Comparison of ENCODE assay signal across 8 cellular contexts in the genomic region with DNA sequence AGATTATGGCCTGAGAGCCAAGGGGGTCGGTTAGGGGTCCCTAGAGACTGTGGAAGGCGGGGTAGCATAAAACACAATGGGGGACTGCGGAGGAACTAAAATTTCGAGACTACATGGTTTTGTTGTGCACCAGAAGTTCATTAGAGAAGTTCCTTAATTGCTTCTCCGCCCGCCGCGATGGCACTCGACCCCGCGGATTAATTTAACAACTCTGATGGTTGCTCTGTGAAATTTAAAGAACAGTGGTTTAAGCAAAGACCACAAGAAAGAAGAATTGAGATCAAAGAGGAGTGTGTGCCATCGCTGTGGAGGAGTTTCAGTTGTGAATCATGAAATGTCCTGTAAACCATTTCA. TPM values are rescaled to one million over a fixed set of nuclear protein-coding genes. Genes with fewer than 3 reads are reported as not detected.
DNase-seq lines count a peak whose midpoint lies in the region; ATAC-seq and TF ChIP-seq lines count a peak whose summit lies in the region.

No MANE protein-coding gene starts in this region.

- CTCF ChIA-PET in activated CD4-positive, alpha-beta memory T cell treated with anti-CD3 and anti-CD28 coated beads, Interleukin-2, amount 10 ng/mL, durations not matched to agents 7 days and 5 days (lab: Charles Lee), result interaction anchor here (0.7 to 10.3 kb wide), 15 partner anchors 13 to 296 kb away, joined by 3 to 105 read pairs (median 5); no protein-coding TSS in a partner anchor

- H3K4me3 ChIP-seq in AG09309 (ENCODE audit: control insufficient read depth, low read depth, low read length), result peak overlapping the region; percentile 29

- no peak overlapping the region for H3K27ac Mint-ChIP-seq in HFFc6
- peak overlapping the region; percentile 73 for H3K27ac Mint-ChIP-seq in activated CD4-positive, alpha-beta memory T cell treated with anti-CD3 and anti-CD28 coated beads, Interleukin-2, amount 10 ng/mL, durations not matched to agents 7 days and 5 days
- peak overlapping the region; percentile 78 to 99 (median 98) for H3K27ac Mint-ChIP-seq in naive B cell

- ATAC-seq in naive B cell (ENCODE audit: low read depth in 2 of 2), result no peak

- DNase-seq in AG09309 (ENCODE audit: low read depth) (no peak), HFFc6 (no peak), naive B cell (no peak), NCI-H2107 treated with DMSO at 0.1 percent for 48 hours (lab: John Stamatoyannopoulos, UW; ENCODE audit: unreplicated experiment) (no peak), mesenteric fat pad (ENCODE audit: low spot score) (no peak), NCI-H2029 (lab: John Stamatoyannopoulos, UW) (no peak), DMS114 treated with DMSO at 0.1 percent for 48 hours (lab: John Stamatoyannopoulos, UW; ENCODE audit: unreplicated experiment) (no peak)
- no peak for DNase-seq in activated CD4-positive, alpha-beta memory T cell treated with anti-CD3 and anti-CD28 coated beads, Interleukin-2, amount 10 ng/mL, durations not matched to agents 7 days and 5 days

- H3K4me3 Mint-ChIP-seq in HFFc6 (no peak overlapping the region), naive B cell (peak overlapping the region; percentile 79 to 94 (median 90))
- H3K4me3 Mint-ChIP-seq in activated CD4-positive, alpha-beta memory T cell treated with anti-CD3 and anti-CD28 coated beads, Interleukin-2, amount 10 ng/mL, durations not matched to agents 7 days and 5 days, result peak overlapping the region; percentile 72

- POLR2A ChIA-PET in activated CD4-positive, alpha-beta memory T cell treated with anti-CD3 and anti-CD28 coated beads, Interleukin-2, amount 10 ng/mL, durations not matched to agents 7 days and 5 days (lab: Charles Lee), result interaction anchor here (0.7 to 10.1 kb wide), 14 partner anchors 8 to 303 kb away, joined by 3 to 308 read pairs (median 28); a partner anchor contains a TSS

- H3K36me3 Mint-ChIP-seq in HFFc6 (ENCODE audit: low read depth) (no peaks in the 10 kb centered on the region), naive B cell (peaks cover under 1 to 7% of the 10 kb centered on the region in 2 donors)
- H3K36me3 Mint-ChIP-seq in activated CD4-positive, alpha-beta memory T cell treated with anti-CD3 and anti-CD28 coated beads, Interleukin-2, amount 10 ng/mL, durations not matched to agents 7 days and 5 days (ENCODE audit: low read depth), result peaks cover 29% of the 10 kb centered on the region

- H3K9me3 Mint-ChIP-seq in HFFc6, result no peaks in the 10 kb centered on the region
- no peaks in the 10 kb centered on the region for H3K9me3 Mint-ChIP-seq in activated CD4-positive, alpha-beta memory T cell treated with anti-CD3 and anti-CD28 coated beads, Interleukin-2, amount 10 ng/mL, durations not matched to agents 7 days and 5 days
- no peaks in the 10 kb centered on the region for H3K9me3 Mint-ChIP-seq in naive B cell

- no peak for TF ChIP-seq CTCF in AG09309 (IDR thresholded peaks at IDR 0.05; ENCODE audit: control insufficient read depth, insufficient read depth, low read depth, low read length, missing control alignments)
- peak; percentile 76 for TF ChIP-seq CTCF in HFFc6 (IDR thresholded peaks at IDR 0.05)

- H3K4me1 Mint-ChIP-seq in HFFc6 (ENCODE audit: low read depth), result no peaks in the 10 kb centered on the region
- peaks cover 24% of the 10 kb centered on the region for H3K4me1 Mint-ChIP-seq in activated CD4-positive, alpha-beta memory T cell treated with anti-CD3 and anti-CD28 coated beads, Interleukin-2, amount 10 ng/mL, durations not matched to agents 7 days and 5 days
- peaks cover 29 to 39% (median 37%) of the 10 kb centered on the region in 3 donors for H3K4me1 Mint-ChIP-seq in naive B cell

- H3K27me3 Mint-ChIP-seq in HFFc6 (ENCODE audit: insufficient read depth) (peaks cover 47% of the 10 kb centered on the region), naive B cell (no peaks in the 10 kb centered on the region)
- peaks cover 8% of the 10 kb centered on the region for H3K27me3 Mint-ChIP-seq in activated CD4-positive, alpha-beta memory T cell treated with anti-CD3 and anti-CD28 coated beads, Interleukin-2, amount 10 ng/mL, durations not matched to agents 7 days and 5 days

RNA-seq across cellular contexts. Expression of a gene that starts 1.4 kb away (rescaled TPM):
- under 1 TPM in 3 of 6 experiments, not detected in 3; 0.09 to 0.61 (median 0.19) TPM for total RNA-seq in HFFc6 (2021; fragmentation: NEBNext Ultra II Directional; extraction: Animal tissue kit (Norgen Biotek cat#: 25700))
- 100 to 1,000 TPM; 168 to 175 TPM for total RNA-seq in activated CD4-positive, alpha-beta memory T cell treated with anti-CD3 and anti-CD28 coated beads, Interleukin-2, amount 10 ng/mL, durations not matched to agents 7 days and 5 days
- 10 to 100 TPM; 13.5 to 35.0 (median 15.8) TPM for polyA plus RNA-seq in naive B cell (ENCODE audit: low read depth in 6 of 6)
- total RNA-seq in mesenteric fat pad, result 17.4 TPM

Comparison
In these comparisons a context has a peak if more than half of its experiments do, and no peak if none do; other contexts are left out.
1. RNA of a gene that starts 1.4 kb away (total RNA-seq): 168 to 175 TPM in activated CD4-positive, alpha-beta memory T cell treated with anti-CD3 and anti-CD28 coated beads, Interleukin-2, amount 10 ng/mL, durations not matched to agents 7 days and 5 days and 17.4 TPM in mesenteric fat pad (single experiment); 0.09 to 0.61 TPM in HFFc6; every median in the first group is over 10 times any median in the second.